ENCODE assay signal across 1 cellular context in genomic region chr1:204295666-204296065, GRCh38.
A peak's percentile ranks its signal among the peaks of the same experiment; 100 is the strongest.
TF ChIP-seq lines count a peak whose summit lies in the region.

No MANE protein-coding gene starts in this region.

TF ChIP-seq in HepG2, 621 proteins besides CTCF, POLR2A, EP300 and RAD21 (continued from another document and continues in another):
- TF ChIP-seq, protein P1, sequence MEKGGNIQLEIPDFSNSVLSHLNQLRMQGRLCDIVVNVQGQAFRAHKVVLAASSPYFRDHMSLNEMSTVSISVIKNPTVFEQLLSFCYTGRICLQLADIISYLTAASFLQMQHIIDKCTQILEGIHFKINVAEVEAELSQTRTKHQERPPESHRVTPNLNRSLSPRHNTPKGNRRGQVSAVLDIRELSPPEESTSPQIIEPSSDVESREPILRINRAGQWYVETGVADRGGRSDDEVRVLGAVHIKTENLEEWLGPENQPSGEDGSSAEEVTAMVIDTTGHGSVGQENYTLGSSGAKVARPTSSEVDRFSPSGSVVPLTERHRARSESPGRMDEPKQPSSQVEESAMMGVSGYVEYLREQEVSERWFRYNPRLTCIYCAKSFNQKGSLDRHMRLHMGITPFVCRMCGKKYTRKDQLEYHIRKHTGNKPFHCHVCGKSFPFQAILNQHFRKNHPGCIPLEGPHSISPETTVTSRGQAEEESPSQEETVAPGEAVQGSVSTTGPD (CRISPR knock-in tag; IDR thresholded peaks at IDR 0.05): no peak
- TF ChIP-seq SALL1 (CRISPR knock-in tag; IDR thresholded peaks at IDR 0.05) (peak; percentile 46), BCL6 (CRISPR knock-in tag; IDR thresholded peaks at IDR 0.05) (0 out of 2 replicates have a peak, but pooled peaks have one; percentile 15), MTA1 (CRISPR knock-in tag; IDR thresholded peaks at IDR 0.05; ENCODE audit: borderline replicate concordance) (peak; percentile 61; the same call in 1 of the 2 replicates), ZNF644 (CRISPR knock-in tag; IDR thresholded peaks at IDR 0.05; ENCODE audit: low read depth) (peak; percentile 45; the same call in 1 of the 2 replicates), NR2C2 (CRISPR knock-in tag; IDR thresholded peaks at IDR 0.05; ENCODE audit: borderline replicate concordance) (0 out of 2 replicates have a peak, but pooled peaks have one; percentile 38), ZNF12 (CRISPR knock-in tag; IDR thresholded peaks at IDR 0.05) (peak; percentile 70), NR2F2 (IDR thresholded peaks at IDR 0.05; ENCODE audit: borderline replicate concordance, low read depth) (peak; percentile 52), MED1 (CRISPR knock-in tag; IDR thresholded peaks at IDR 0.05) (0 out of 2 replicates have a peak, but pooled peaks have one; percentile 26), GATAD2A (CRISPR knock-in tag; IDR thresholded peaks at IDR 0.05) (peak; percentile 78), ZNF350 (CRISPR knock-in tag; IDR thresholded peaks at IDR 0.05; ENCODE audit: borderline replicate concordance, low read depth) (peak; percentile 36; the same call in 1 of the 2 replicates), RXRA (CRISPR knock-in tag; IDR thresholded peaks at IDR 0.05) (peak; percentile 92), SKI (IDR thresholded peaks at IDR 0.05; ENCODE audit: partially characterized antibody) (peak; percentile 28), ZNF572 (CRISPR knock-in tag; IDR thresholded peaks at IDR 0.05) (0 out of 2 replicates have a peak, but pooled peaks have one; percentile 57), FOXP1 (IDR thresholded peaks at IDR 0.05) (no peak), FOXP1 (CRISPR knock-in tag; IDR thresholded peaks at IDR 0.05) (0 out of 2 replicates have a peak, but pooled peaks have one; percentile 12), ZNF292 (CRISPR knock-in tag; IDR thresholded peaks at IDR 0.05; ENCODE audit: borderline replicate concordance, low read depth) (peak; percentile 31; the same call in 1 of the 2 replicates), PBX2 (CRISPR knock-in tag; IDR thresholded peaks at IDR 0.05) (no peak), KDM4B (CRISPR knock-in tag; IDR thresholded peaks at IDR 0.05) (no peak), ZNF574 (CRISPR knock-in tag; IDR thresholded peaks at IDR 0.05) (peak; percentile 42; the same call in 1 of the 2 replicates), FOSL2 (CRISPR knock-in tag; IDR thresholded peaks at IDR 0.05) (peak; percentile 58), ZNF331 (CRISPR knock-in tag; IDR thresholded peaks at IDR 0.05) (0 out of 2 replicates have a peak, but pooled peaks have one; percentile 34), ARID4A (CRISPR knock-in tag; IDR thresholded peaks at IDR 0.05; ENCODE audit: borderline replicate concordance) (peak; percentile 45; the same call in 1 of the 2 replicates), ARID5B (CRISPR knock-in tag; IDR thresholded peaks at IDR 0.05) (peak; percentile 62), RAD51 (IDR thresholded peaks at IDR 0.05; ENCODE audit: borderline replicate concordance) (no peak), ZFX (CRISPR knock-in tag; IDR thresholded peaks at IDR 0.05; ENCODE audit: low read depth) (peak; percentile 35; the same call in 1 of the 2 replicates), FOXA3 (CRISPR knock-in tag; IDR thresholded peaks at IDR 0.05) (0 out of 2 replicates have a peak, but pooled peaks have one; percentile 10), RFXAP (CRISPR knock-in tag; IDR thresholded peaks at IDR 0.05; ENCODE audit: borderline replicate concordance) (no peak)
- TF ChIP-seq, protein P2, sequence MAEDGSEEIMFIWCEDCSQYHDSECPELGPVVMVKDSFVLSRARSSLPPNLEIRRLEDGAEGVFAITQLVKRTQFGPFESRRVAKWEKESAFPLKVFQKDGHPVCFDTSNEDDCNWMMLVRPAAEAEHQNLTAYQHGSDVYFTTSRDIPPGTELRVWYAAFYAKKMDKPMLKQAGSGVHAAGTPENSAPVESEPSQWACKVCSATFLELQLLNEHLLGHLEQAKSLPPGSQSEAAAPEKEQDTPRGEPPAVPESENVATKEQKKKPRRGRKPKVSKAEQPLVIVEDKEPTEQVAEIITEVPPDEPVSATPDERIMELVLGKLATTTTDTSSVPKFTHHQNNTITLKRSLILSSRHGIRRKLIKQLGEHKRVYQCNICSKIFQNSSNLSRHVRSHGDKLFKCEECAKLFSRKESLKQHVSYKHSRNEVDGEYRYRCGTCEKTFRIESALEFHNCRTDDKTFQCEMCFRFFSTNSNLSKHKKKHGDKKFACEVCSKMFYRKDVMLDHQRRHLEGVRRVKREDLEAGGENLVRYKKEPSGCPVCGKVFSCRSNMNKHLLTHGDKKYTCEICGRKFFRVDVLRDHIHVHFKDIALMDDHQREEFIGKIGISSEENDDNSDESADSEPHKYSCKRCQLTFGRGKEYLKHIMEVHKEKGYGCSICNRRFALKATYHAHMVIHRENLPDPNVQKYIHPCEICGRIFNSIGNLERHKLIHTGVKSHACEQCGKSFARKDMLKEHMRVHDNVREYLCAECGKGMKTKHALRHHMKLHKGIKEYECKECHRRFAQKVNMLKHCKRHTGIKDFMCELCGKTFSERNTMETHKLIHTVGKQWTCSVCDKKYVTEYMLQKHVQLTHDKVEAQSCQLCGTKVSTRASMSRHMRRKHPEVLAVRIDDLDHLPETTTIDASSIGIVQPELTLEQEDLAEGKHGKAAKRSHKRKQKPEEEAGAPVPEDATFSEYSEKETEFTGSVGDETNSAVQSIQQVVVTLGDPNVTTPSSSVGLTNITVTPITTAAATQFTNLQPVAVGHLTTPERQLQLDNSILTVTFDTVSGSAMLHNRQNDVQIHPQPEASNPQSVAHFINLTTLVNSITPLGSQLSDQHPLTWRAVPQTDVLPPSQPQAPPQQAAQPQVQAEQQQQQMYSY (CRISPR knock-in tag; IDR thresholded peaks at IDR 0.05): no peak
- TF ChIP-seq, protein P3, sequence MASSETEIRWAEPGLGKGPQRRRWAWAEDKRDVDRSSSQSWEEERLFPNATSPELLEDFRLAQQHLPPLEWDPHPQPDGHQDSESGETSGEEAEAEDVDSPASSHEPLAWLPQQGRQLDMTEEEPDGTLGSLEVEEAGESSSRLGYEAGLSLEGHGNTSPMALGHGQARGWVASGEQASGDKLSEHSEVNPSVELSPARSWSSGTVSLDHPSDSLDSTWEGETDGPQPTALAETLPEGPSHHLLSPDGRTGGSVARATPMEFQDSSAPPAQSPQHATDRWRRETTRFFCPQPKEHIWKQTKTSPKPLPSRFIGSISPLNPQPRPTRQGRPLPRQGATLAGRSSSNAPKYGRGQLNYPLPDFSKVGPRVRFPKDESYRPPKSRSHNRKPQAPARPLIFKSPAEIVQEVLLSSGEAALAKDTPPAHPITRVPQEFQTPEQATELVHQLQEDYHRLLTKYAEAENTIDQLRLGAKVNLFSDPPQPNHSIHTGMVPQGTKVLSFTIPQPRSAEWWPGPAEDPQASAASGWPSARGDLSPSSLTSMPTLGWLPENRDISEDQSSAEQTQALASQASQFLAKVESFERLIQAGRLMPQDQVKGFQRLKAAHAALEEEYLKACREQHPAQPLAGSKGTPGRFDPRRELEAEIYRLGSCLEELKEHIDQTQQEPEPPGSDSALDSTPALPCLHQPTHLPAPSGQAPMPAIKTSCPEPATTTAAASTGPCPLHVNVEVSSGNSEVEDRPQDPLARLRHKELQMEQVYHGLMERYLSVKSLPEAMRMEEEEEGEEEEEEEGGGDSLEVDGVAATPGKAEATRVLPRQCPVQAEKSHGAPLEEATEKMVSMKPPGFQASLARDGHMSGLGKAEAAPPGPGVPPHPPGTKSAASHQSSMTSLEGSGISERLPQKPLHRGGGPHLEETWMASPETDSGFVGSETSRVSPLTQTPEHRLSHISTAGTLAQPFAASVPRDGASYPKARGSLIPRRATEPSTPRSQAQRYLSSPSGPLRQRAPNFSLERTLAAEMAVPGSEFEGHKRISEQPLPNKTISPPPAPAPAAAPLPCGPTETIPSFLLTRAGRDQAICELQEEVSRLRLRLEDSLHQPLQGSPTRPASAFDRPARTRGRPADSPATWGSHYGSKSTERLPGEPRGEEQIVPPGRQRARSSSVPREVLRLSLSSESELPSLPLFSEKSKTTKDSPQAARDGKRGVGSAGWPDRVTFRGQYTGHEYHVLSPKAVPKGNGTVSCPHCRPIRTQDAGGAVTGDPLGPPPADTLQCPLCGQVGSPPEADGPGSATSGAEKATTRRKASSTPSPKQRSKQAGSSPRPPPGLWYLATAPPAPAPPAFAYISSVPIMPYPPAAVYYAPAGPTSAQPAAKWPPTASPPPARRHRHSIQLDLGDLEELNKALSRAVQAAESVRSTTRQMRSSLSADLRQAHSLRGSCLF (CRISPR knock-in tag; IDR thresholded peaks at IDR 0.05; ENCODE audit: borderline replicate concordance): no peak
- TF ChIP-seq, protein P4, sequence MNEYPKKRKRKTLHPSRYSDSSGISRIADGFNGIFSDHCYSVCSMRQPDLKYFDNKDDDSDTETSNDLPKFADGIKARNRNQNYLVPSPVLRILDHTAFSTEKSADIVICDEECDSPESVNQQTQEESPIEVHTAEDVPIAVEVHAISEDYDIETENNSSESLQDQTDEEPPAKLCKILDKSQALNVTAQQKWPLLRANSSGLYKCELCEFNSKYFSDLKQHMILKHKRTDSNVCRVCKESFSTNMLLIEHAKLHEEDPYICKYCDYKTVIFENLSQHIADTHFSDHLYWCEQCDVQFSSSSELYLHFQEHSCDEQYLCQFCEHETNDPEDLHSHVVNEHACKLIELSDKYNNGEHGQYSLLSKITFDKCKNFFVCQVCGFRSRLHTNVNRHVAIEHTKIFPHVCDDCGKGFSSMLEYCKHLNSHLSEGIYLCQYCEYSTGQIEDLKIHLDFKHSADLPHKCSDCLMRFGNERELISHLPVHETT (CRISPR knock-in tag; conservative IDR thresholded peaks at IDR 0.05): no peak
